Comparison of ENCODE assay signal across 8 cellular contexts in genomic region chr5:36688722-36689121, GRCh38.
A peak's percentile ranks its signal among the peaks of the same experiment; 100 is the strongest.
DNase-seq lines count a peak whose midpoint lies in the region; ATAC-seq and TF ChIP-seq lines count a peak whose summit lies in the region.

No MANE protein-coding gene starts in this region.

- H3K4ac ChIP-seq in mesendoderm (ENCODE audit: low read depth, low read length), result no peak overlapping the region

- no peak overlapping the region for H3K9ac ChIP-seq in mesendoderm (ENCODE audit: low read length)

- no peak overlapping the region for H3K18ac ChIP-seq in mesendoderm (ENCODE audit: low read length)

- no peak overlapping the region for H2BK5ac ChIP-seq in mesendoderm (ENCODE audit: low read length)

- DNase-seq in GF-D8 (lab: John Stamatoyannopoulos, UW) (peak; percentile 8), mesendoderm (peak; percentile 74), OCI-M2 (lab: John Stamatoyannopoulos, UW; ENCODE audit: unreplicated experiment) (no peak)
- DNase-seq in Jurkat, Clone E6-1 (ENCODE audit: low read depth, low spot score), result peak; percentile 22

- TF ChIP-seq CTCF in VCaP (conservative IDR thresholded peaks at IDR 0.05), result peak; percentile 66

- H3K79me1 ChIP-seq in mesendoderm (ENCODE audit: low read length), result no peaks in the 10 kb centered on the region

- H3K56ac ChIP-seq in mesendoderm (ENCODE audit: low read length), result no peak overlapping the region

- H4K8ac ChIP-seq in mesendoderm (ENCODE audit: low read depth, low read length), result no peak overlapping the region

- H2AK5ac ChIP-seq in mesendoderm (ENCODE audit: low read length), result no peak overlapping the region

- H3K27ac ChIP-seq in VCaP (no peak overlapping the region), mesendoderm (ENCODE audit: low read depth, low read length) (no peak overlapping the region)

- no peaks in the 10 kb centered on the region for H3K36me3 ChIP-seq in mesendoderm (ENCODE audit: control insufficient read depth, insufficient read depth, low read length)

- no peak overlapping the region for H3K4me2 ChIP-seq in mesendoderm (ENCODE audit: low read length)

- H3K4me1 ChIP-seq in mesendoderm (ENCODE audit: control insufficient read depth, low read depth, low read length), result no peaks in the 10 kb centered on the region

- WGBS in mesendoderm (ENCODE audit: extremely low coverage, insufficient coverage, low lambda C conversion rate), result no CpG with 5 or more reads among the region's 6 CpGs

- H3K27me3 ChIP-seq in mesendoderm (ENCODE audit: insufficient read depth, low read length, poor library complexity), result no peaks in the 10 kb centered on the region

- no peak overlapping the region for H2BK120ac ChIP-seq in mesendoderm (ENCODE audit: low read depth, low read length)

- H4K5ac ChIP-seq in mesendoderm (ENCODE audit: low read length), result no peak overlapping the region

- ATAC-seq in HG03045 (IDR thresholded peaks at IDR 0.05; ENCODE audit: unreplicated experiment) (no peak), GM19463 (IDR thresholded peaks at IDR 0.05; ENCODE audit: unreplicated experiment) (no peak), HG03196 (IDR thresholded peaks at IDR 0.05; ENCODE audit: unreplicated experiment) (no peak)

- H2BK15ac ChIP-seq in mesendoderm (replicated peaks; ENCODE audit: low read depth), result no peak overlapping the region

- no peaks in the 10 kb centered on the region for H3K79me2 ChIP-seq in mesendoderm (ENCODE audit: control insufficient read depth, insufficient read depth, low read length)

- no peak overlapping the region for H3K23ac ChIP-seq in mesendoderm (ENCODE audit: low read length)

- no peak overlapping the region for H3K4me3 ChIP-seq in Jurkat, Clone E6-1 (ENCODE audit: low read length)
- H3K4me3 ChIP-seq in mesendoderm (ENCODE audit: low read length), result no peak overlapping the region
